13 cellular contexts compared by ENCODE assay signal in the genomic region with DNA sequence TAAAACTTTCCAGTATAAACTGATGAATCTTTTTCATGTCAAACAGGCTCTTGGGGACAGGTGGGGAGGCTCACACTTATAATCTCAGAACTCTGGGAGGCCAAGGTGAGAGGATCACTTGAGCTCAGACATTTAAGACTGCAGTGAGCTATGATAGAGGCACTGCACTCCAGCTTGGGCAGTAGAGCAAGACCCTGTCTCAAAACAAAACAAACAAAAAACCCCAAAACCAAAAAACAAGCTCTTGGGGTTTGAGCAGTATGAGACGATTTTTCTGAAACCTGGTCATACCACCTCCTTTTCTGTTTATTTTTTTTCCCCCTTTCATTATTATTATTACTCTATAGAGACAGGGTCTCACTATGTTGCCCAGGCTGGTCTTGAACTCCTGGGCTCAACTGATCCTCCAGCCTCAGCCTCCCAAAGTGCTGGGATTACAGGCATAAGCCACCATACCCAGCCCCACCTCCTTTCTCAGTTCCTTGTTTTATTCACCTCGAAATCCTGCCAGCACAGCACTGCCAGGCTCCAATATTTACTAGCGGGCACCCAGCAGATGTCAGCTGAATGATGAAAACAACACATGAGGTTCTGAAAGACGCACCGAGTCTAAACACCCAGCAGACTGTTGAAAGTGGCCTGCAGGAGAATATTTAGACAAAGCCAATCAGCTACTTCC. TPM values are rescaled to one million over a fixed set of nuclear protein-coding genes. Genes with fewer than 3 reads are reported as not detected.
DNase-seq lines count a peak whose midpoint lies in the region; ATAC-seq and TF ChIP-seq lines count a peak whose summit lies in the region.
"Had no signal": no experiment of that assay in that cellular context is flagged by ENCODE, and none has a peak within 500 bp of the region (broad histone marks: within the 10 kb centered on the region; RNA-seq: fewer than 3 reads in every experiment).

No MANE protein-coding gene starts in this region.

- H3K9ac ChIP-seq in GM23248: no peak overlapping the region

- no peak overlapping the region for H2AFZ ChIP-seq in GM23248
- H2AFZ ChIP-seq: hepatocyte had no signal

- H4K20me1 ChIP-seq in GM23248 (ENCODE audit: insufficient read depth): no peaks in the 10 kb centered on the region

- H3K79me2 ChIP-seq in GM23248 (ENCODE audit: insufficient read depth): 0 out of 2 replicates have a peak, but pooled peaks cover 6% of the 10 kb centered on the region
- H3K79me2 ChIP-seq: hepatocyte had no signal

- H3F3A ChIP-seq in GM23248 (ENCODE audit: insufficient read depth): peaks cover 55% of the 10 kb centered on the region

- 76 to 81% methylated on average over 5 of the region's 5 CpGs for WGBS in lung, 2 donors
- WGBS in prostate gland: 93% methylated on average over 5 of the region's 5 CpGs
- WGBS in GM23248 (ENCODE audit: low coverage in 1 of 2, low lambda C conversion rate in 2 of 2, missing lambda C conversion rate in 2 of 2), 2 experiments: 86 to 89% methylated on average over 5 of the region's 5 CpGs

- TF ChIP-seq CTCF in lung (IDR thresholded peaks at IDR 0.05; ENCODE audit: control extremely low read depth, extremely low read depth) (no peak), prostate gland (IDR thresholded peaks at IDR 0.05) (no peak)

- DNase-seq in lung (ENCODE audit: low spot score) (no peak), prostate gland (ENCODE audit: low spot score) (no peak), NCI-H69 (lab: John Stamatoyannopoulos, UW) (no peak), GM23248 (no peak)
- no peak for DNase-seq in stimulated activated CD4-positive, alpha-beta T cell treated with anti-CD3 and anti-CD28 coated beads, Interleukin-4, amount 100 ng/mL, for 24 hours
- DNase-seq: amniotic stem cell; effector memory CD4-positive, alpha-beta T cell; midbrain; SW 1271 had no signal

- H3K4me3 ChIP-seq in lung: peak overlapping the region; percentile 1
- no peak overlapping the region for H3K4me3 ChIP-seq in prostate gland
- H3K4me3 ChIP-seq in GM23248: no peak overlapping the region
- H3K4me3 ChIP-seq: hepatocyte had no signal

- intact Hi-C loops in prostate gland (cut with DNase I): no loop called here

- H3K27ac ChIP-seq in lung (ENCODE audit: low read depth in 1 of 2, low read length in 1 of 2) (no peak overlapping the region), prostate gland (no peak overlapping the region), GM23248 (no peak overlapping the region)
- H3K27ac ChIP-seq: hepatocyte had no signal

- no peaks in the 10 kb centered on the region for H3K9me2 ChIP-seq in GM23248 (ENCODE audit: insufficient read depth)

- no peaks in the 10 kb centered on the region for H3K9me3 ChIP-seq in lung (ENCODE audit: control insufficient read depth in 2 of 2, insufficient read depth in 1 of 2, low read length in 1 of 2)
- no peaks in the 10 kb centered on the region for H3K9me3 ChIP-seq in prostate gland
- no peaks in the 10 kb centered on the region for H3K9me3 ChIP-seq in GM23248 (ENCODE audit: low read depth)

- H3K4me2 ChIP-seq in GM23248 (ENCODE audit: unreplicated experiment): no peak overlapping the region
- H3K4me2 ChIP-seq: hepatocyte had no signal

- in situ Hi-C loops in GM23248 (cut with MboI): no loop called here

- no peak for TF ChIP-seq POLR2A in prostate gland (IDR thresholded peaks at IDR 0.05)

- peaks cover 0 to 1% of the 10 kb centered on the region in 2 donors for H3K4me1 ChIP-seq in lung (ENCODE audit: control insufficient read depth in 2 of 2, insufficient read depth in 2 of 2, low read length in 2 of 2)
- no peaks in the 10 kb centered on the region for H3K4me1 ChIP-seq in prostate gland (replicated peaks)
- H3K4me1 ChIP-seq in GM23248 (ENCODE audit: insufficient read depth): peaks cover 47% of the 10 kb centered on the region

- H3K27me3 ChIP-seq in lung (ENCODE audit: control insufficient read depth, insufficient read depth) (no peaks in the 10 kb centered on the region), prostate gland (replicated peaks; ENCODE audit: insufficient read depth) (no peaks in the 10 kb centered on the region), GM23248 (replicated peaks; ENCODE audit: insufficient read depth) (no peaks in the 10 kb centered on the region)
- H3K27me3 ChIP-seq: hepatocyte had no signal

- ATAC-seq in GM18499 (IDR thresholded peaks at IDR 0.05; ENCODE audit: insufficient read depth, unreplicated experiment) (peak; percentile 44), GM21423 (IDR thresholded peaks at IDR 0.05; ENCODE audit: unreplicated experiment) (peak; percentile 40), HG03342 (IDR thresholded peaks at IDR 0.05; ENCODE audit: unreplicated experiment) (peak; percentile 73), lung (ENCODE audit: insufficient read depth, low FRiP score) (no peak)

- H3K36me3 ChIP-seq in lung (ENCODE audit: control insufficient read depth in 2 of 2, insufficient read depth in 2 of 2, low read length in 2 of 2) (no peaks in the 10 kb centered on the region), prostate gland (no peaks in the 10 kb centered on the region), GM23248 (ENCODE audit: low read depth) (0 out of 2 replicates have a peak, but pooled peaks cover 8% of the 10 kb centered on the region)

RNA-seq across cellular contexts. Expression of gene CDK17, which starts 19.5 kb away (rescaled TPM):
- total RNA-seq in lung: 100 to 1,000 TPM in 1 of 2 donors, 10 to 100 TPM in 1; 36.8 to 130 TPM
- polyA plus RNA-seq in lung: 10 to 100 TPM; 13.7 to 21.4 TPM
- total RNA-seq in prostate gland: 10 to 100 TPM; 34.7 to 79.5 TPM
- 62.7 and 91.9 TPM in 2 replicates for total RNA-seq in GM23248 (2014; rRNA removed; shearing (Covaris generic))
- polyA plus RNA-seq in GM23248 (2016; fragmentation: Nextera tagmentation; extraction: Ambion mirVana): 29.3 and 30.0 TPM in 2 replicates
